ENCODE assay signal across 8 cellular contexts in the genomic region with DNA sequence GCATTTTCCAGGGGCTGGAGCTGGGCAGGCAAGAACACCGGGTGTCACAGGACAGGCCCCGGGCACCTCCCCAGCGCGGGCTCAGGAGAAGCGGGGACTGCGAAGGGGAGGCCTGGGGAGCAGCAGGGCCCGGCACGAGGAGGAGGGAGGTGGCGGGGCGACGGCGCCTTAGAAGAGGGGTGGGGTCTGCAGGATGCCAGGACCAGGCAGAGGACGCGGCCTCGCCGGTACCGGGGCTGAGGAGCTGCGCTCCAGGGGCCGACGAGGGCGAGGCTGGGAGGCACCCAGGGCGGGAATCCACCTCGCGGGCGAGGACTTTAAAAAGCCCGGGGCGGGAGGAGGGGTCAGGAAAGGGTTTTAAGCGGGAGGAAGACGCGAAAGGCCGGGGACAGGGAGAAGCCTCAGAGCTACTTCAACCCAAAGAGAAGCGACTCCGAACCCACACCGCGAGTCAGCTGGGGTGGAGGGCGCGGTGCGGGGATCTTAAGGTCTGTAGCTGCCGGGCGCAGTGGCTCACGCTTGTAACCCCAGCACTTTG. TPM values are rescaled to one million over a fixed set of nuclear protein-coding genes. Genes with fewer than 3 reads are reported as not detected.
DNase-seq lines count a peak whose midpoint lies in the region; ATAC-seq, FAIRE-seq and TF ChIP-seq lines count a peak whose summit lies in the region.

No MANE protein-coding gene starts in this region.

- peak; percentile 40 for DNase-seq in NCI-H82 (lab: John Stamatoyannopoulos, UW)
- DNase-seq in NCI-H82 treated with DMSO at 0.1 percent for 48 hours (lab: John Stamatoyannopoulos, UW; ENCODE audit: unreplicated experiment): no peak
- peak; percentile 14 to 34 for DNase-seq in activated CD4-positive, alpha-beta T cell treated with anti-CD3 and anti-CD28 coated beads for 4 hours
- DNase-seq in H1 (ENCODE audit: low read depth in 1 of 2, low spot score in 2 of 2): peak in 1 of 2 experiments; percentile 65
- peak; percentile 49 for DNase-seq in mesenchymal stem cell
- DNase-seq in stimulated activated CD8-positive, alpha-beta memory T cell treated with anti-CD3 and anti-CD28 coated beads, Interleukin-4, amount 100 ng/mL, for 24 hours (ENCODE audit: low read depth): peak; percentile 9
- DNase-seq in middle frontal gyrus (ENCODE audit: extremely low spot score, low spot score): no peak

- TF ChIP-seq EP300 in H1 (IDR thresholded peaks at IDR 0.05; ENCODE audit: borderline replicate concordance in 1 of 2, low read depth in 2 of 2, low read length in 2 of 2): no peak

- 3% methylated on average over 26 of the region's 41 CpGs; no CpG with 5 or more reads in 1 of the 2 experiments for WGBS in H1 (ENCODE audit: extremely low coverage in 1 of 2, insufficient coverage in 1 of 2, insufficient read length in 1 of 2, insufficient replicate concordance in 2 of 2, low coverage in 1 of 2, low lambda C conversion rate in 2 of 2, missing lambda C conversion rate in 1 of 2), 2 experiments
- 2% methylated on average over 35 of the region's 41 CpGs for WGBS in mesenchymal stem cell

- H4K20me1 ChIP-seq in H1 (replicated peaks in 1 of 2; ENCODE audit: control insufficient read depth in 1 of 2, insufficient read depth in 2 of 2, low read length in 2 of 2): peaks cover 0 to 5% of the 10 kb centered on the region in 2 experiments

- H3K27me3 ChIP-seq in H1 (replicated peaks in 1 of 4; ENCODE audit: control insufficient read depth in 3 of 4, extremely low read depth in 1 of 4, insufficient read depth in 3 of 4, low read length in 3 of 4): no peaks in the 10 kb centered on the region
- H3K27me3 ChIP-seq in mesenchymal stem cell (ENCODE audit: control insufficient read depth in 1 of 2, insufficient read depth in 1 of 2, low read length in 2 of 2): no peaks in the 10 kb centered on the region

- H3K23ac ChIP-seq in H1 (ENCODE audit: insufficient read length) (no peak overlapping the region), mesenchymal stem cell (ENCODE audit: low read length in 2 of 2) (peak overlapping the region in 1 of 2 experiments; percentile 34)

- H3K9me3 ChIP-seq in H1 (ENCODE audit: insufficient read depth in 2 of 2, low read depth in 1 of 2, low read length in 1 of 2): peaks cover 4 to 13% of the 10 kb centered on the region in 2 experiments; a peak in 3 of 4 replicates
- H3K9me3 ChIP-seq in mesenchymal stem cell (ENCODE audit: control insufficient read depth, low read length): peaks cover 29% of the 10 kb centered on the region

- no peak overlapping the region for H2AFZ ChIP-seq in H1 (ENCODE audit: low read length)
- H2AFZ ChIP-seq in mesenchymal stem cell (ENCODE audit: low read depth, low read length): peak overlapping the region; percentile 37

- H3K36me3 ChIP-seq in H1 (ENCODE audit: control insufficient read depth in 2 of 4, insufficient read depth in 4 of 4, low read length in 3 of 4) (peaks cover 0 to 4% (median 0%) of the 10 kb centered on the region in 4 experiments; a peak in 1 of 8 replicates), mesenchymal stem cell (ENCODE audit: control insufficient read depth in 1 of 2, insufficient read depth in 2 of 2, low read depth in 1 of 2, low read length in 2 of 2) (peaks cover 17 to 21% of the 10 kb centered on the region in 2 experiments)

- CTCF ChIA-PET in H1 (lab: Charles Lee; ENCODE audit: partially characterized antibody): no interaction called here

- no peak overlapping the region for H4K5ac ChIP-seq in H1 (ENCODE audit: insufficient read length, low read depth, low read length)

- H4K91ac ChIP-seq in H1 (replicated peaks; ENCODE audit: insufficient read length, low read length): no peak overlapping the region
- H4K91ac ChIP-seq in mesenchymal stem cell (ENCODE audit: low read length): no peak overlapping the region

- H2AK5ac ChIP-seq in H1 (ENCODE audit: low read depth, low read length): no peak overlapping the region
- no peak overlapping the region for H2AK5ac ChIP-seq in mesenchymal stem cell (ENCODE audit: low read length, severe bottlenecking)

- H3K79me2 ChIP-seq in H1 (ENCODE audit: control insufficient read depth in 1 of 2, insufficient read depth in 2 of 2, low read length in 2 of 2): peaks cover 0 to 4% of the 10 kb centered on the region in 2 experiments; a peak in 1 of 4 replicates

- TF ChIP-seq RAD21 in H1 (IDR thresholded peaks at IDR 0.05 in 1 of 2, conservative IDR thresholded peaks at IDR 0.05 in 1 of 2; ENCODE audit: low read depth in 2 of 2, low read length in 2 of 2): no peak

- H3K9ac ChIP-seq in H1 (replicated peaks in 1 of 4; ENCODE audit: extremely low read depth in 1 of 4, low read depth in 3 of 4, low read length in 3 of 4) (peak overlapping the region in 2 of 4 experiments; percentile 20 to 60; a peak in 2 of 7 replicates), mesenchymal stem cell (ENCODE audit: low read length) (peak overlapping the region; percentile 85)

- H3K23me2 ChIP-seq in H1 (ENCODE audit: low read depth, low read length): peaks cover 10% of the 10 kb centered on the region; the same call in 1 of the 2 replicates

- no peak overlapping the region for H2BK20ac ChIP-seq in H1 (ENCODE audit: low read length)

- H3K4me2 ChIP-seq in H1 (ENCODE audit: insufficient read depth in 1 of 2, low read depth in 2 of 2, low read length in 2 of 2) (peak overlapping the region; percentile 77 to 96), mesenchymal stem cell (ENCODE audit: low read length, poor library complexity, severe bottlenecking) (peak overlapping the region; percentile 98)

- H3K4ac ChIP-seq in H1 (replicated peaks; ENCODE audit: insufficient read length, low read depth, low read length) (no peak overlapping the region), mesenchymal stem cell (ENCODE audit: low read depth in 1 of 2, low read length in 2 of 2) (no peak overlapping the region)

- TF ChIP-seq POLR2A in H1 (IDR thresholded peaks at IDR 0.05; ENCODE audit: control extremely low read depth in 1 of 2, low read depth in 2 of 2, low read length in 2 of 2): no peak

- no peak for FAIRE-seq in H1 (lab: Jason Lieb, UNC)

- H2BK15ac ChIP-seq in H1 (ENCODE audit: low read length) (no peak overlapping the region), mesenchymal stem cell (ENCODE audit: low read depth, poor library complexity, severe bottlenecking) (no peak overlapping the region)

- H3K4me1 ChIP-seq in H1 (replicated peaks in 1 of 4; ENCODE audit: control insufficient read depth in 3 of 4, insufficient read depth in 4 of 4, low read length in 3 of 4) (peaks cover 0 to 2% (median 0%) of the 10 kb centered on the region in 4 experiments; a peak in 1 of 7 replicates), mesenchymal stem cell (ENCODE audit: control insufficient read depth, insufficient read depth, low read depth, low read length) (peaks cover 4% of the 10 kb centered on the region)

- peak overlapping the region; percentile 47 to 67 (median 58) for H3K4me3 ChIP-seq in H1 (ENCODE audit: extremely low read depth in 1 of 4, insufficient read depth in 2 of 4, low read depth in 3 of 4, low read length in 4 of 4)
- peak overlapping the region; percentile 69 to 83 for H3K4me3 ChIP-seq in mesenchymal stem cell (ENCODE audit: insufficient read depth in 1 of 2, low read depth in 1 of 2, low read length in 2 of 2)

- no peak overlapping the region for H3K56ac ChIP-seq in H1 (replicated peaks; ENCODE audit: insufficient read length, low read depth, low read length)

- H3K27ac ChIP-seq in H1 (ENCODE audit: low read depth, low read length) (no peak overlapping the region), mesenchymal stem cell (ENCODE audit: low read length, poor library complexity, severe bottlenecking) (no peak overlapping the region)

- H3K18ac ChIP-seq in H1 (ENCODE audit: extremely low read depth, low read length) (no peak overlapping the region), mesenchymal stem cell (ENCODE audit: low read depth in 1 of 2, low read length in 2 of 2) (peak overlapping the region in 1 of 2 experiments; percentile 28)

- TF ChIP-seq CTCF in H1 (IDR thresholded peaks at IDR 0.05; ENCODE audit: control extremely low read depth in 1 of 3, insufficient read depth in 1 of 3, low read depth in 1 of 3, low read length in 3 of 3): no peak

- H2BK120ac ChIP-seq in H1 (replicated peaks; ENCODE audit: low read depth, low read length) (no peak overlapping the region), mesenchymal stem cell (ENCODE audit: low read depth, low read length) (peak overlapping the region; percentile 43)

- ATAC-seq in HG03571 (IDR thresholded peaks at IDR 0.05; ENCODE audit: unreplicated experiment): no peak

- POLR2A ChIA-PET in H1 (lab: Charles Lee; ENCODE audit: partially characterized antibody): interaction anchor here (0.7 to 2.6 kb wide), 4 partner anchors 11 to 1278 kb away, joined by 3 to 8 read pairs (median 4); no protein-coding TSS in a partner anchor

- H3K14ac ChIP-seq in H1 (ENCODE audit: insufficient read length): no peak overlapping the region
- H3K14ac ChIP-seq in mesenchymal stem cell (ENCODE audit: low read length in 2 of 2): peak overlapping the region in 1 of 2 experiments; percentile 7

- H2BK12ac ChIP-seq in H1 (ENCODE audit: low read depth, low read length) (no peak overlapping the region), mesenchymal stem cell (ENCODE audit: low read length in 2 of 2) (no peak overlapping the region)

- H3K79me1 ChIP-seq in H1 (ENCODE audit: low read depth, low read length) (peaks cover 3% of the 10 kb centered on the region; the same call in 1 of the 2 replicates), mesenchymal stem cell (replicated peaks; ENCODE audit: low read length, poor library complexity, severe bottlenecking) (peaks cover 18% of the 10 kb centered on the region)

- H4K8ac ChIP-seq in H1 (ENCODE audit: extremely low read depth, insufficient read depth, low read length) (no peak overlapping the region), mesenchymal stem cell (ENCODE audit: low read length) (peak overlapping the region; percentile 83)

- H2BK5ac ChIP-seq in H1 (ENCODE audit: low read depth, low read length): no peak overlapping the region
- H2BK5ac ChIP-seq in mesenchymal stem cell (ENCODE audit: low read depth, low read length, poor library complexity, severe bottlenecking): no peak overlapping the region

RNA-seq across cellular contexts. Expression of a gene that starts 0.7 kb away (rescaled TPM):
- total RNA-seq in H1 (2021; fragmentation: NEBNext Ultra II Directional; extraction: Animal tissue kit (Norgen Biotek cat#: 25700)): 14.6 and 15.0 TPM in 2 replicates
- 1.4 and 3.0 TPM in 2 replicates for polyA plus RNA-seq in H1 (2011; rRNA removed)
- polyA plus RNA-seq in H1 (2011; cell fraction: cytosol; rRNA removed): 3.8 TPM
- 3.2 TPM for polyA plus RNA-seq in H1 (2011; cell fraction: nucleus; rRNA removed)
- polyA plus RNA-seq in H1 (2012, experiment 1 of 2): 4.8 to 8.2 TPM (median 5.7 TPM) in 4 replicates
- 0.87 TPM for polyA plus RNA-seq in H1 (2012, experiment 2 of 2)
- 6.7 TPM for polyA plus RNA-seq in H1 (2013, experiment 1 of 2)
- 6.7 TPM for polyA plus RNA-seq in H1 (2013, experiment 2 of 2)
- polyA minus RNA-seq in H1 (2011; rRNA and poly(A)+ RNA removed): 11.1 and 20.3 TPM in 2 replicates
- polyA minus RNA-seq in H1 (2011; cell fraction: cytosol; rRNA and poly(A)+ RNA removed): 8.5 TPM
- polyA minus RNA-seq in H1 (2011; cell fraction: nucleus; rRNA and poly(A)+ RNA removed): 25.2 TPM
- 3.1 TPM for polyA plus RNA-seq in mesenchymal stem cell (2013, experiment 1 of 2)
- polyA plus RNA-seq in mesenchymal stem cell (2013, experiment 2 of 2): 2.9 TPM

RNA-seq across cellular contexts. Expression of a gene that starts 25.5 kb away (rescaled TPM):
- 9.3 and 9.7 TPM in 2 replicates for total RNA-seq in H1 (2021; fragmentation: NEBNext Ultra II Directional; extraction: Animal tissue kit (Norgen Biotek cat#: 25700))
- polyA plus RNA-seq in H1 (2011; rRNA removed): 3.8 and 5.8 TPM in 2 replicates
- 6.8 TPM for polyA plus RNA-seq in H1 (2011; cell fraction: cytosol; rRNA removed)
- 5.3 TPM for polyA plus RNA-seq in H1 (2011; cell fraction: nucleus; rRNA removed)
- polyA plus RNA-seq in H1 (2012, experiment 1 of 2): 4.9 to 8.6 TPM (median 6.5 TPM) in 4 replicates
- 0.20 TPM for polyA plus RNA-seq in H1 (2012, experiment 2 of 2)
- polyA plus RNA-seq in H1 (2013, experiment 1 of 2): 8.7 TPM
- 8.7 TPM for polyA plus RNA-seq in H1 (2013, experiment 2 of 2)
- 19.2 and 20.2 TPM in 2 replicates for polyA minus RNA-seq in H1 (2011; rRNA and poly(A)+ RNA removed)
- 8.2 TPM for polyA minus RNA-seq in H1 (2011; cell fraction: cytosol; rRNA and poly(A)+ RNA removed)
- 13.2 TPM for polyA minus RNA-seq in H1 (2011; cell fraction: nucleus; rRNA and poly(A)+ RNA removed)
- 5.1 TPM for polyA plus RNA-seq in mesenchymal stem cell (2013, experiment 1 of 2)
- 5.3 TPM for polyA plus RNA-seq in mesenchymal stem cell (2013, experiment 2 of 2)

RNA-seq across cellular contexts. Expression of a gene that starts 35.0 kb away (rescaled TPM):
- total RNA-seq in H1 (2021; fragmentation: NEBNext Ultra II Directional; extraction: Animal tissue kit (Norgen Biotek cat#: 25700)): 3.7 and 6.4 TPM in 2 replicates
- polyA plus RNA-seq in H1 (2011; rRNA removed): 2.4 and 2.8 TPM in 2 replicates
- polyA plus RNA-seq in H1 (2011; cell fraction: cytosol; rRNA removed): 5.4 TPM
- polyA plus RNA-seq in H1 (2011; cell fraction: nucleus; rRNA removed): 3.1 TPM
- 2.7 to 3.8 TPM (median 3.3 TPM) in 4 replicates for polyA plus RNA-seq in H1 (2012, experiment 1 of 2)
- 2.7 TPM for polyA plus RNA-seq in H1 (2012, experiment 2 of 2)
- polyA plus RNA-seq in H1 (2013, experiment 1 of 2): 3.2 TPM
- polyA plus RNA-seq in H1 (2013, experiment 2 of 2): 2.6 TPM
- 8.4 and 11.7 TPM in 2 replicates for polyA minus RNA-seq in H1 (2011; rRNA and poly(A)+ RNA removed)
- 1.9 TPM for polyA minus RNA-seq in H1 (2011; cell fraction: cytosol; rRNA and poly(A)+ RNA removed)
- 9.1 TPM for polyA minus RNA-seq in H1 (2011; cell fraction: nucleus; rRNA and poly(A)+ RNA removed)
- polyA plus RNA-seq in mesenchymal stem cell (2013, experiment 1 of 2): 1.8 TPM
- 1.4 TPM for polyA plus RNA-seq in mesenchymal stem cell (2013, experiment 2 of 2)

RNA-seq across cellular contexts. Expression of a gene that starts 55.0 kb away (rescaled TPM):
- total RNA-seq in H1 (2021; fragmentation: NEBNext Ultra II Directional; extraction: Animal tissue kit (Norgen Biotek cat#: 25700)): 28.3 and 31.2 TPM in 2 replicates
- 15.8 and 29.0 TPM in 2 replicates for polyA plus RNA-seq in H1 (2011; rRNA removed)
- 43.1 TPM for polyA plus RNA-seq in H1 (2011; cell fraction: cytosol; rRNA removed)
- polyA plus RNA-seq in H1 (2011; cell fraction: nucleus; rRNA removed): 51.6 TPM
- polyA plus RNA-seq in H1 (2012, experiment 1 of 2): 23.1 to 39.7 TPM (median 26.2 TPM) in 4 replicates
- 1.8 TPM for polyA plus RNA-seq in H1 (2012, experiment 2 of 2)
- 23.9 TPM for polyA plus RNA-seq in H1 (2013, experiment 1 of 2)
- polyA plus RNA-seq in H1 (2013, experiment 2 of 2): 19.6 TPM
- polyA minus RNA-seq in H1 (2011; rRNA and poly(A)+ RNA removed): 31.2 and 34.1 TPM in 2 replicates
- 21.1 TPM for polyA minus RNA-seq in H1 (2011; cell fraction: cytosol; rRNA and poly(A)+ RNA removed)
- polyA minus RNA-seq in H1 (2011; cell fraction: nucleus; rRNA and poly(A)+ RNA removed): 61.4 TPM
- 15.7 TPM for polyA plus RNA-seq in mesenchymal stem cell (2013, experiment 1 of 2)
- polyA plus RNA-seq in mesenchymal stem cell (2013, experiment 2 of 2): 14.0 TPM

Comparison
In these comparisons a context has a peak if more than half of its experiments do, and no peak if none do; other contexts are left out.
1. DNase-seq: peak in NCI-H82 (single experiment), activated CD4-positive, alpha-beta T cell treated with anti-CD3 and anti-CD28 coated beads for 4 hours (2 of 2), mesenchymal stem cell (single experiment) and stimulated activated CD8-positive, alpha-beta memory T cell treated with anti-CD3 and anti-CD28 coated beads, Interleukin-4, amount 100 ng/mL, for 24 hours (single experiment); none in NCI-H82 treated with DMSO at 0.1 percent for 48 hours (single experiment) and middle frontal gyrus (single experiment).